In the genomic region with DNA sequence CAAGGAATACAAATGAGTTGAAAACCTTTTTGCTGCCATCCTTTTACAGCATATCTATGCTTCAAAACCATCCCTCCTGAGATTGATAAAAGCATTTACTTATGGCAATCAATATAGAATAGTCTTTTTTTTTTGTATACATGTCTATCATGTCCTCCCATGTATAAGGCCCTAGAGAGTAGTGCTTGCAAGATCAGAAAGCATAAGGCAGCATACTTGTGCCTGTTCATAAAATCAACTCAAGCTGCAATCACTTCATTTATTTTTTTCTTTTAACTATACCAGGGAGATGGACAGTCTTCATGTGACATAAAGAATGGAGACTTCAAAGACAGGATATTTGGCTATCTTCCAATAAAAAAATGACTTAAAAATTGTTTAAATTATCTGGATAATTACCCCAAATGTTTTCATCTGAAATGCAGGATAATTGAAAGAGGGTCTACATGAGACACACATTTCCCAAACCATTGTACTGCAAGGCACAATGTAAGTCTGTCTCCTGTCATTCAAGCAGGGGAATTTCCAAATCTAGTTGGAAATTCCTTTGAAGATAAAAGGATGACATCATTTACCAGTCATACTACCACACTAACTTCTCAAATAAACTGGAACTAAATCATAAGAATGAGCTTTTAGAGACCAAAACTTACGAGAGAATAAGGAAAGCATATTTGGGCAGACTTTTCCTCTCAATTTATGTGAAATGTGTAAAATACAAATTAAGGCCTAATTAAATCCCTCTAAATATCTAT, we compare ENCODE assay signal across 9 cellular contexts. TPM values are rescaled to one million over a fixed set of nuclear protein-coding genes. Genes with fewer than 3 reads are reported as not detected.
DNase-seq lines count a peak whose midpoint lies in the region; ATAC-seq and TF ChIP-seq lines count a peak whose summit lies in the region.
"Had no signal": no experiment of that assay in that cellular context is flagged by ENCODE, and none has a peak within 500 bp of the region (broad histone marks: within the 10 kb centered on the region; RNA-seq: fewer than 3 reads in every experiment).

No MANE protein-coding gene starts in this region.

- H3K9me3 Mint-ChIP-seq in activated T-helper 1 cell treated with anti-CD3 and anti-CD28 coated beads, Interleukin-12 subunit alpha, Interleukin-12 subunit beta, Interleukin-2, Interleukin-4 antibody, amounts not matched to agents 30 ng/mL and 10 ng/mL and 1 ng/mL, durations not matched to agents 14 hours and 24 hours and 36 hours, result peaks cover 5% of the 10 kb centered on the region

- no peaks in the 10 kb centered on the region for H3K27me3 Mint-ChIP-seq in activated T-helper 1 cell treated with anti-CD3 and anti-CD28 coated beads, Interleukin-12 subunit alpha, Interleukin-12 subunit beta, Interleukin-2, Interleukin-4 antibody, amounts not matched to agents 30 ng/mL and 10 ng/mL and 1 ng/mL, durations not matched to agents 14 hours and 24 hours and 36 hours (ENCODE audit: insufficient read depth)

- no peak overlapping the region for H3K4me3 ChIP-seq in GM06990 (replicated peaks; ENCODE audit: low read depth, low read length)
- H3K4me3 ChIP-seq: mucosa of descending colon had no signal

- peak overlapping the region; percentile 83 for H3K27ac Mint-ChIP-seq in activated T-helper 1 cell treated with anti-CD3 and anti-CD28 coated beads, Interleukin-12 subunit alpha, Interleukin-12 subunit beta, Interleukin-2, Interleukin-4 antibody, amounts not matched to agents 30 ng/mL and 10 ng/mL and 1 ng/mL, durations not matched to agents 14 hours and 24 hours and 36 hours

- ATAC-seq in HG02588 (IDR thresholded peaks at IDR 0.05; ENCODE audit: unreplicated experiment) (peak; percentile 58), GM21381 (IDR thresholded peaks at IDR 0.05; ENCODE audit: unreplicated experiment) (no peak)
- ATAC-seq: mucosa of descending colon had no signal

- peak overlapping the region; percentile 30 for H3K4me3 Mint-ChIP-seq in activated T-helper 1 cell treated with anti-CD3 and anti-CD28 coated beads, Interleukin-12 subunit alpha, Interleukin-12 subunit beta, Interleukin-2, Interleukin-4 antibody, amounts not matched to agents 30 ng/mL and 10 ng/mL and 1 ng/mL, durations not matched to agents 14 hours and 24 hours and 36 hours

- intact Hi-C loops in activated T-helper 1 cell treated with anti-CD3 and anti-CD28 coated beads, Interleukin-12 subunit alpha, Interleukin-12 subunit beta, Interleukin-2, Interleukin-4 antibody, amounts not matched to agents 30 ng/mL and 10 ng/mL and 1 ng/mL, durations not matched to agents 14 hours and 24 hours and 36 hours (cut with micrococcal nuclease), result loop anchor here (1.0 to 10.0 kb wide), 4 partner anchors 10 to 1091 kb away; a partner anchor contains a TSS
- intact Hi-C loops in head of caudate nucleus (cut with DNase I), result no loop called here

- peaks cover 43% of the 10 kb centered on the region for H3K4me1 Mint-ChIP-seq in activated T-helper 1 cell treated with anti-CD3 and anti-CD28 coated beads, Interleukin-12 subunit alpha, Interleukin-12 subunit beta, Interleukin-2, Interleukin-4 antibody, amounts not matched to agents 30 ng/mL and 10 ng/mL and 1 ng/mL, durations not matched to agents 14 hours and 24 hours and 36 hours (ENCODE audit: low read depth)

- H3K36me3 Mint-ChIP-seq in activated T-helper 1 cell treated with anti-CD3 and anti-CD28 coated beads, Interleukin-12 subunit alpha, Interleukin-12 subunit beta, Interleukin-2, Interleukin-4 antibody, amounts not matched to agents 30 ng/mL and 10 ng/mL and 1 ng/mL, durations not matched to agents 14 hours and 24 hours and 36 hours (ENCODE audit: low read depth), result peaks cover 51% of the 10 kb centered on the region

- H3K36me3 ChIP-seq in GM06990 (ENCODE audit: control insufficient read depth, insufficient read depth, low read length), result no peaks in the 10 kb centered on the region

- DNase-seq in GM06990 (ENCODE audit: extremely low read depth, insufficient read length) (peak; percentile 33), lung microvascular endothelial cell (ENCODE audit: low read depth in 2 of 2) (peak; percentile 21 to 58), head of caudate nucleus (no peak), DMS 273 (lab: John Stamatoyannopoulos, UW; ENCODE audit: unreplicated experiment) (no peak), activated gamma-delta T cell (lab: John Stamatoyannopoulos, UW) (no peak)
- no peak for DNase-seq in activated T-helper 1 cell treated with anti-CD3 and anti-CD28 coated beads, Interleukin-12 subunit alpha, Interleukin-12 subunit beta, Interleukin-2, Interleukin-4 antibody, amounts not matched to agents 30 ng/mL and 10 ng/mL and 1 ng/mL, durations not matched to agents 14 hours and 24 hours and 36 hours (ENCODE audit: low spot score)
- DNase-seq: mucosa of descending colon had no signal

- H3K27me3 ChIP-seq in GM06990 (replicated peaks; ENCODE audit: control insufficient read depth, insufficient read depth, low read length), result no peaks in the 10 kb centered on the region

- no peak for TF ChIP-seq CTCF in GM06990 (IDR thresholded peaks at IDR 0.05; ENCODE audit: insufficient read depth, low read length, poor library complexity, severe bottlenecking)

RNA-seq across cellular contexts. Expression of a gene that starts 22.5 kb away (rescaled TPM):
- 57.3 and 61.5 TPM in 2 replicates for total RNA-seq in activated T-helper 1 cell treated with anti-CD3 and anti-CD28 coated beads, Interleukin-12 subunit alpha, Interleukin-12 subunit beta, Interleukin-2, Interleukin-4 antibody, amounts not matched to agents 30 ng/mL and 10 ng/mL and 1 ng/mL, durations not matched to agents 14 hours and 24 hours and 36 hours
- not detected in 2 replicates for total RNA-seq in lung microvascular endothelial cell

Comparison
In these comparisons a context has a peak if more than half of its experiments do, and no peak if none do; other contexts are left out.
1. DNase-seq: peak in GM06990 (single experiment) and lung microvascular endothelial cell (2 of 2); none in activated T-helper 1 cell treated with anti-CD3 and anti-CD28 coated beads, Interleukin-12 subunit alpha, Interleukin-12 subunit beta, Interleukin-2, Interleukin-4 antibody, amounts not matched to agents 30 ng/mL and 10 ng/mL and 1 ng/mL, durations not matched to agents 14 hours and 24 hours and 36 hours (single experiment), head of caudate nucleus (0 of 42), DMS 273 (single experiment) and activated gamma-delta T cell (single experiment).
2. RNA of a gene that starts 22.5 kb away (total RNA-seq): 57.3 to 61.5 TPM in activated T-helper 1 cell treated with anti-CD3 and anti-CD28 coated beads, Interleukin-12 subunit alpha, Interleukin-12 subunit beta, Interleukin-2, Interleukin-4 antibody, amounts not matched to agents 30 ng/mL and 10 ng/mL and 1 ng/mL, durations not matched to agents 14 hours and 24 hours and 36 hours; not detected in lung microvascular endothelial cell; every median in the first group is over 10 times any median in the second.